Comparison of ENCODE assay signal across 1 cellular context in genomic region chr19:531753-532571, GRCh38.
TF ChIP-seq lines count a peak whose summit lies in the region.

TSS of gene CDC34 (plus strand) at chr19:531760. CDS start at chr19:531932, 172 bp downstream.

TF ChIP-seq in SK-N-SH, 30 proteins besides CTCF, POLR2A, EP300 and RAD21 (continued from another document):
- TF ChIP-seq REST (IDR thresholded peaks at IDR 0.05; ENCODE audit: low read depth, low read length) (no peak), GABPA (IDR thresholded peaks at IDR 0.05; ENCODE audit: low read depth) (no peak), ZBTB33 (IDR thresholded peaks at IDR 0.05; ENCODE audit: borderline replicate concordance, low read depth) (no peak), IRF3 (IDR thresholded peaks at IDR 0.05; ENCODE audit: low read depth, low read length) (no peak)
